In genomic region chr6:165308926-165309731, GRCh38 we compare ENCODE assay signal across 1 cellular context.
TF ChIP-seq lines count a peak whose summit lies in the region.

Gene C6orf118 (minus strand): TSS chr6:165309605. CDS start chr6:165309586, 19 bp downstream.

TF ChIP-seq in HepG2, 621 proteins besides CTCF, POLR2A, EP300 and RAD21 (continued from another document):
- no peak for TF ChIP-seq ATM (IDR thresholded peaks at IDR 0.05; ENCODE audit: borderline replicate concordance)
- TF ChIP-seq IRF1 (CRISPR knock-in tag; IDR thresholded peaks at IDR 0.05; ENCODE audit: low read depth) = no peak
- TF ChIP-seq ZNF761 (CRISPR knock-in tag; conservative IDR thresholded peaks at IDR 0.05) = no peak
